Comparison of ENCODE assay signal across 8 cellular contexts in genomic region chr16:49857423-49858181, GRCh38.
DNase-seq lines count a peak whose midpoint lies in the region; ATAC-seq and TF ChIP-seq lines count a peak whose summit lies in the region.

No MANE protein-coding gene starts in this region.

- H3K4me3 ChIP-seq in DOHH2 (ENCODE audit: low read length) (no peak overlapping the region), LNCaP clone FGC (ENCODE audit: low read depth, low read length) (peak overlapping the region; percentile 41)

- H4K20me1 ChIP-seq in DOHH2 (ENCODE audit: control insufficient read depth, insufficient read depth, low read depth, low read length), result no peaks in the 10 kb centered on the region

- no peaks in the 10 kb centered on the region for H3F3A ChIP-seq in DOHH2 (ENCODE audit: control insufficient read depth, insufficient read depth)

- no peaks in the 10 kb centered on the region for H3K79me2 ChIP-seq in DOHH2 (ENCODE audit: control insufficient read depth, low read length)

- peaks cover 69% of the 10 kb centered on the region for H3K27me3 ChIP-seq in DOHH2 (ENCODE audit: control insufficient read depth, low read length)

- ATAC-seq in HG03159 (IDR thresholded peaks at IDR 0.05; ENCODE audit: unreplicated experiment), result no peak

- H3K4me2 ChIP-seq in DOHH2 (ENCODE audit: low read length), result peak overlapping the region; percentile 17; the same call in 1 of the 2 replicates

- H3K9me3 ChIP-seq in DOHH2 (ENCODE audit: control insufficient read depth, insufficient read depth, low read length), result no peaks in the 10 kb centered on the region

- H3K27ac ChIP-seq in DOHH2 (ENCODE audit: low read depth, low read length), result no peak overlapping the region

- H3K9me2 ChIP-seq in DOHH2 (replicated peaks; ENCODE audit: control insufficient read depth, low read length), result no peaks in the 10 kb centered on the region

- H3K36me3 ChIP-seq in DOHH2 (ENCODE audit: control insufficient read depth, low read length), result no peaks in the 10 kb centered on the region

- DNase-seq in LNCaP clone FGC (ENCODE audit: low read depth) (peak; percentile 11), T-helper 2 cell (peak in 3 of 5 experiments; percentile 12 to 69 (median 19)), cerebellar cortex (ENCODE audit: low spot score) (peak; percentile 49), left kidney (ENCODE audit: low read depth, low spot score) (peak; percentile 92)
- DNase-seq in stimulated activated CD4-positive, alpha-beta T cell treated with anti-CD3 and anti-CD28 coated beads, Interleukin-4, amount 100 ng/mL, for 24 hours, result peak; percentile 31
- DNase-seq in effector CD8-positive, alpha-beta T cell (lab: John Stamatoyannopoulos, UW), result no peak

- TF ChIP-seq CTCF in DOHH2 (IDR thresholded peaks at IDR 0.05; ENCODE audit: low read depth, low read length, poor library complexity, severe bottlenecking), result peak; percentile 93
- peak; percentile 70 for TF ChIP-seq CTCF in LNCaP clone FGC (IDR thresholded peaks at IDR 0.05; ENCODE audit: control insufficient read depth, extremely low read depth, insufficient read depth)

- H3K4me1 ChIP-seq in DOHH2 (ENCODE audit: control insufficient read depth, low read length), result peaks cover 13% of the 10 kb centered on the region; the same call in 1 of the 2 replicates
